ENCODE assay signal across 20 cellular contexts in genomic region chrX:31366076-31366475, GRCh38.
"Had no signal": no experiment of that assay in that cellular context is flagged by ENCODE, and none has a peak within 500 bp of the region (broad histone marks: within the 10 kb centered on the region; RNA-seq: fewer than 3 reads in every experiment).

No MANE protein-coding gene starts in this region.

- H3K27ac ChIP-seq: coronary artery, epithelial cell of prostate, gastroesophageal sphincter, prostate gland had no signal

- H3K27me3 Mint-ChIP-seq: natural killer cell treated with Interleukin-12 subunit alpha and Interleukin-12 subunit beta and Interleukin-15 and Interleukin-18, amount 100 ng/mL, for 72 hours; stimulated activated naive CD8-positive, alpha-beta T cell treated with anti-CD3 and anti-CD28 coated beads, Interleukin-15, Interleukin-2, amounts not matched to agents 100 ng/mL and 50 ng/mL, for 24 hours had no signal

- H3K36me3 Mint-ChIP-seq: natural killer cell treated with Interleukin-12 subunit alpha and Interleukin-12 subunit beta and Interleukin-15 and Interleukin-18, amount 100 ng/mL, for 72 hours; WTC11 had no signal

- H3K36me3 ChIP-seq: gastroesophageal sphincter, prostate gland had no signal

- H3K4me1 ChIP-seq: gastroesophageal sphincter, prostate gland had no signal

- ATAC-seq: activated CD8-positive, alpha-beta T cell treated with anti-CD3 and anti-CD28 coated beads, Interleukin-2, amount 10 ng/mL, durations not matched to agents 7 days and 5 days; gastroesophageal sphincter; left ventricle myocardium superior; natural killer cell treated with Interleukin-12 subunit alpha and Interleukin-12 subunit beta and Interleukin-15 and Interleukin-18, amount 100 ng/mL, for 72 hours; sciatic nerve; WTC11 had no signal

- H3K4me3 Mint-ChIP-seq: activated CD8-positive, alpha-beta T cell treated with anti-CD3 and anti-CD28 coated beads, Interleukin-2, amount 10 ng/mL, durations not matched to agents 7 days and 5 days; natural killer cell treated with Interleukin-12 subunit alpha and Interleukin-12 subunit beta and Interleukin-15 and Interleukin-18, amount 100 ng/mL, for 72 hours; stimulated activated naive CD8-positive, alpha-beta T cell treated with anti-CD3 and anti-CD28 coated beads, Interleukin-15, Interleukin-2, amounts not matched to agents 100 ng/mL and 50 ng/mL, for 24 hours; WTC11 had no signal

- H3K9me3 Mint-ChIP-seq: stimulated activated naive CD8-positive, alpha-beta T cell treated with anti-CD3 and anti-CD28 coated beads, Interleukin-15, Interleukin-2, amounts not matched to agents 100 ng/mL and 50 ng/mL, for 24 hours had no signal

- H3K4me3 ChIP-seq: coronary artery, gastroesophageal sphincter, prostate gland had no signal

- H3K27me3 ChIP-seq: gastroesophageal sphincter had no signal

- H3K4me1 Mint-ChIP-seq: WTC11 had no signal

- FAIRE-seq: keratinocyte had no signal

- H3K27ac Mint-ChIP-seq: activated CD8-positive, alpha-beta T cell treated with anti-CD3 and anti-CD28 coated beads, Interleukin-2, amount 10 ng/mL, durations not matched to agents 7 days and 5 days; natural killer cell treated with Interleukin-12 subunit alpha and Interleukin-12 subunit beta and Interleukin-15 and Interleukin-18, amount 100 ng/mL, for 72 hours; stimulated activated naive CD8-positive, alpha-beta T cell treated with anti-CD3 and anti-CD28 coated beads, Interleukin-15, Interleukin-2, amounts not matched to agents 100 ng/mL and 50 ng/mL, for 24 hours; WTC11 had no signal

- H3K9me3 ChIP-seq: gastroesophageal sphincter, prostate gland had no signal

- DNase-seq: activated CD4-positive, alpha-beta T cell treated with anti-CD3 and anti-CD28 coated beads for 48 hours; activated CD8-positive, alpha-beta memory T cell treated with anti-CD3 and anti-CD28 coated beads, Interleukin-2, amount 50 U/mL, for 48 hours; activated CD8-positive, alpha-beta T cell treated with anti-CD3 and anti-CD28 coated beads, Interleukin-2, amount 10 ng/mL, durations not matched to agents 7 days and 5 days; activated naive CD4-positive, alpha-beta T cell; caudate nucleus; effector memory CD4-positive, alpha-beta T cell; left ventricle myocardium superior; mesenchymal stem cell; occipital lobe; stimulated activated CD4-positive, alpha-beta T cell treated with anti-CD3 and anti-CD28 coated beads, Interleukin-4, amount 100 ng/mL, for 1 hour; stimulated activated CD8-positive, alpha-beta memory T cell treated with anti-CD3 and anti-CD28 coated beads, Interleukin-4, amount 100 ng/mL, for 48 hours had no signal
